In genomic region chr1:91689586-91690481, GRCh38 we compare ENCODE assay signal across 15 cellular contexts.
DNase-seq lines count a peak whose midpoint lies in the region; ATAC-seq, FAIRE-seq and TF ChIP-seq lines count a peak whose summit lies in the region.
"Had no signal": no experiment of that assay in that cellular context is flagged by ENCODE, and none has a peak within 500 bp of the region (broad histone marks: within the 10 kb centered on the region; RNA-seq: fewer than 3 reads in every experiment).

No MANE protein-coding gene starts in this region.

- in situ Hi-C loops in HepG2 (cut with HindIII; ENCODE audit: extremely low pct_ligation_motif_present, low pct_unique_long_range_greater_than_20kb) = loop anchor here (10.0 kb wide), 1 partner anchor 65 kb away; no protein-coding TSS in a partner anchor

- H3K27me3 ChIP-seq in HepG2 (ENCODE audit: control insufficient read depth in 1 of 2, insufficient read depth in 2 of 2, low read length in 2 of 2) = no peaks in the 10 kb centered on the region
- H3K27me3 ChIP-seq in stomach = no peaks in the 10 kb centered on the region
- no peaks in the 10 kb centered on the region for H3K27me3 ChIP-seq in CD4-positive, alpha-beta memory T cell (ENCODE audit: insufficient read depth, low read length)

- no peak overlapping the region for H2AFZ ChIP-seq in HepG2 (ENCODE audit: low read length)

- no peak overlapping the region for H3K4me3 Mint-ChIP-seq in CD4-positive, alpha-beta memory T cell
- H3K4me3 Mint-ChIP-seq: activated CD4-positive, alpha-beta memory T cell treated with anti-CD3 and anti-CD28 coated beads, Interleukin-2, amount 10 ng/mL, durations not matched to agents 7 days and 5 days had no signal

- TF ChIP-seq EP300 in HepG2 (IDR thresholded peaks at IDR 0.05; ENCODE audit: low read depth in 2 of 2, low read length in 2 of 2) = no peak
- no peak for TF ChIP-seq EP300 in HepG2 (CRISPR knock-in tag; IDR thresholded peaks at IDR 0.05; ENCODE audit: borderline replicate concordance)
- no peak for TF ChIP-seq EP300 in stomach (IDR thresholded peaks at IDR 0.05)

- DNase-seq in NCI-H446 (lab: John Stamatoyannopoulos, UW) = peak; percentile 12 to 48
- DNase-seq in dermis blood vessel endothelial cell = peak; percentile 73
- DNase-seq in HepG2 (ENCODE audit: low spot score) = no peak
- DNase-seq in stomach = no peak
- DNase-seq in NCI-H510A treated with DMSO at 0.1 percent for 48 hours (lab: John Stamatoyannopoulos, UW) = no peak
- DNase-seq in CD4-positive, alpha-beta memory T cell = no peak
- DNase-seq: activated CD4-positive, alpha-beta memory T cell treated with anti-CD3 and anti-CD28 coated beads, Interleukin-2, amount 10 ng/mL, durations not matched to agents 7 days and 5 days; activated gamma-delta T cell; hypothalamus; MM.1S; NK-92 treated with Interleukin-12 subunit alpha and Interleukin-12 subunit beta, amount 100 ng/mL, for 24 hours; occipital lobe had no signal

- peaks cover 7 to 26% (median 12%) of the 10 kb centered on the region in 4 donors for H3K4me1 Mint-ChIP-seq in CD4-positive, alpha-beta memory T cell

- TF ChIP-seq POLR2A in HepG2 (IDR thresholded peaks at IDR 0.05; ENCODE audit: insufficient read depth in 1 of 2, low read depth in 2 of 2, low read length in 2 of 2) = no peak
- TF ChIP-seq POLR2A in stomach (IDR thresholded peaks at IDR 0.05) = no peak

- ATAC-seq in HepG2 = no peak
- no peak for ATAC-seq in GM18517 (IDR thresholded peaks at IDR 0.05; ENCODE audit: unreplicated experiment)
- no peak for ATAC-seq in HG02610 (IDR thresholded peaks at IDR 0.05; ENCODE audit: unreplicated experiment)

- TF ChIP-seq RAD21 in HepG2 (CRISPR knock-in tag; IDR thresholded peaks at IDR 0.05) = no peak

- no peak for TF ChIP-seq CTCF in HepG2 (CRISPR knock-in tag; IDR thresholded peaks at IDR 0.05)
- TF ChIP-seq CTCF in stomach (IDR thresholded peaks at IDR 0.05) = no peak

- peak overlapping the region in 1 of 7 donors; percentile 14 for H3K27ac Mint-ChIP-seq in CD4-positive, alpha-beta memory T cell
- H3K27ac Mint-ChIP-seq: activated CD4-positive, alpha-beta memory T cell treated with anti-CD3 and anti-CD28 coated beads, Interleukin-2, amount 10 ng/mL, durations not matched to agents 7 days and 5 days had no signal

- intact Hi-C loops in HepG2 (cut with micrococcal nuclease; ENCODE audit: unreplicated experiment) = no loop called here
- intact Hi-C loops in stomach (cut with DNase I; ENCODE audit: low total_unique reads) = no loop called here
- intact Hi-C loops in CD4-positive, alpha-beta memory T cell (cut with micrococcal nuclease) = loop anchor here (10.0 kb wide), 1 partner anchor 145 kb away; no protein-coding TSS in a partner anchor

- H3K4me3 ChIP-seq in HepG2 (replicated peaks in 1 of 3; ENCODE audit: insufficient read depth in 1 of 3, low read depth in 2 of 3, low read length in 3 of 3) = no peak overlapping the region
- no peak overlapping the region for H3K4me3 ChIP-seq in stomach
- H3K4me3 ChIP-seq in CD4-positive, alpha-beta memory T cell (ENCODE audit: low read length in 2 of 2) = no peak overlapping the region

- POLR2A ChIA-PET in HepG2 (lab: Yijun Ruan, JAX) = no interaction called here
- POLR2A ChIA-PET in CD4-positive, alpha-beta memory T cell (lab: Charles Lee; ENCODE audit: partially characterized antibody) = no interaction called here

- H3K9ac ChIP-seq in HepG2 (ENCODE audit: insufficient read depth, low read depth, low read length) = no peak overlapping the region

- H3K4me2 ChIP-seq in HepG2 (ENCODE audit: low read depth, low read length) = no peak overlapping the region

- WGBS in HepG2 (ENCODE audit: low lambda C conversion rate) = 97% methylated on average over 12 of the region's 12 CpGs
- 68 to 80% (median 79%) methylated on average over 12 of the region's 12 CpGs for WGBS in stomach, 5 donors

- peaks cover 67 to 73% of the 10 kb centered on the region in 2 donors for H3K36me3 Mint-ChIP-seq in CD4-positive, alpha-beta memory T cell

- no peaks in the 10 kb centered on the region for H3K4me1 ChIP-seq in HepG2 (ENCODE audit: insufficient read depth, low read length)
- H3K4me1 ChIP-seq in stomach = peaks cover 0 to 57% (median 30%) of the 10 kb centered on the region in 4 donors
- peaks cover 14% of the 10 kb centered on the region for H3K4me1 ChIP-seq in CD4-positive, alpha-beta memory T cell (ENCODE audit: insufficient read depth, low read length)

- no peaks in the 10 kb centered on the region for H3K27me3 Mint-ChIP-seq in CD4-positive, alpha-beta memory T cell
- H3K27me3 Mint-ChIP-seq: activated CD4-positive, alpha-beta memory T cell treated with anti-CD3 and anti-CD28 coated beads, Interleukin-2, amount 10 ng/mL, durations not matched to agents 7 days and 5 days had no signal

- H3K27ac ChIP-seq in HepG2 (ENCODE audit: extremely low read length, insufficient read depth, low read length) (no peak overlapping the region), stomach (peak overlapping the region in 4 of 5 donors; percentile 21 to 61 (median 50))
- H3K27ac ChIP-seq in CD4-positive, alpha-beta memory T cell (ENCODE audit: low read depth, low read length) = no peak overlapping the region

- CTCF ChIA-PET in HepG2 (lab: Yijun Ruan, JAX; ENCODE audit: low intra/inter-chr PET ratio, low total read pairs) = no interaction called here
- CTCF ChIA-PET in CD4-positive, alpha-beta memory T cell (lab: Charles Lee; ENCODE audit: partially characterized antibody) = interaction anchor here (0.7 to 1.0 kb wide), 4 partner anchors 17 to 194 kb away, joined by 3 to 4 read pairs (median 3); no protein-coding TSS in a partner anchor

- FAIRE-seq in HepG2 (lab: Jason Lieb, UNC) = no peak
- FAIRE-seq: bronchial epithelial cell had no signal

- no peaks in the 10 kb centered on the region for H4K20me1 ChIP-seq in HepG2 (ENCODE audit: insufficient read depth, low read length)

- H3K36me3 ChIP-seq in HepG2 (replicated peaks in 1 of 2; ENCODE audit: control insufficient read depth in 1 of 2, insufficient read depth in 2 of 2, low read length in 2 of 2) = peaks cover 31 to 83% of the 10 kb centered on the region in 2 experiments
- H3K36me3 ChIP-seq in stomach = peaks cover 0 to 5% (median 0%) of the 10 kb centered on the region in 4 donors
- H3K36me3 ChIP-seq in CD4-positive, alpha-beta memory T cell (ENCODE audit: insufficient read depth, low read length) = peaks cover 8% of the 10 kb centered on the region

- H3K9me3 Mint-ChIP-seq in CD4-positive, alpha-beta memory T cell = no peaks in the 10 kb centered on the region

- no TSS peak for BruUV-seq in HepG2 (replicated peaks; lab: Mats Ljungman, UMichigan)

- no peaks in the 10 kb centered on the region for H3K9me3 ChIP-seq in HepG2 (ENCODE audit: low read length)
- no peaks in the 10 kb centered on the region for H3K9me3 ChIP-seq in stomach
- no peaks in the 10 kb centered on the region for H3K9me3 ChIP-seq in CD4-positive, alpha-beta memory T cell (ENCODE audit: control insufficient read depth in 1 of 2, low read length in 2 of 2)

- H3K79me2 ChIP-seq in HepG2 (ENCODE audit: insufficient read depth, low read length) = no peaks in the 10 kb centered on the region

TF ChIP-seq in HepG2, 621 proteins besides CTCF, POLR2A, EP300 and RAD21:
- TF ChIP-seq HMG20A (CRISPR knock-in tag; IDR thresholded peaks at IDR 0.05; ENCODE audit: borderline replicate concordance) = no peak
- TF ChIP-seq RBM22 (optimal IDR thresholded peaks at IDR 0.05; ENCODE audit: low read length) = peak; percentile 42

Comparison
In these comparisons a context has a peak if more than half of its experiments do, and no peak if none do; other contexts are left out.
1. DNase-seq: peak in NCI-H446 (2 of 2) and dermis blood vessel endothelial cell (single experiment); none in HepG2 (single experiment), stomach (single experiment), NCI-H510A treated with DMSO at 0.1 percent for 48 hours (single experiment) and CD4-positive, alpha-beta memory T cell (0 of 5).
2. H3K27ac ChIP-seq: peak in stomach (4 of 5); none in HepG2 (single experiment) and CD4-positive, alpha-beta memory T cell (single experiment).